In the genomic region with DNA sequence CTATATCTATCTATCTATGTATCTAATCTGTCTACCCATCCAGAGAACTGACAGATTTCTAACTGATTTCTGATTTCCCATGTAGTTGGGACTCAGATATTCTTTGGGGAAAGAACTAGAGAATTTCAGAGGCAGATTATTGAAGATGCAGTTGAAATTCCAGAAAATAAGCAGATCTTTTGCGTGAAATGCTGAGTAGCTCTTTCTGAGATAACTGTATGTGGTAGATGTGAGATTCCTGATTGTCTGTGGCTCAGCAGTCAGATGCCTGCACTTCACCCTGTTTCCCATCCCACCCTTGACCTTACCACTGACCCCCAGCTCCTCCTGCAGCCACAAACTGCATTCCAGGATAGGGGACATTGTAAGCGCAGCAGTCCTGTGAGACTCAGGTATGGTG, we compare ENCODE assay signal across 14 cellular contexts.
"Had no signal": no experiment of that assay in that cellular context is flagged by ENCODE, and none has a peak within 500 bp of the region (broad histone marks: within the 10 kb centered on the region; RNA-seq: fewer than 3 reads in every experiment).

No MANE protein-coding gene starts in this region.

- H3K9me3 Mint-ChIP-seq: activated CD4-positive, alpha-beta T cell treated with anti-CD3 and anti-CD28 coated beads, Interleukin-2, amount 10 ng/mL, durations not matched to agents 7 days and 5 days; activated T-cell treated with anti-CD3 and anti-CD28 coated beads, Interleukin-2, amount 50 U/mL, for 24 hours; nephron had no signal

- H3K27ac Mint-ChIP-seq: activated CD8-positive, alpha-beta T cell treated with anti-CD3 and anti-CD28 coated beads, Interleukin-2, amount 10 ng/mL, durations not matched to agents 7 days and 5 days; activated T-cell treated with anti-CD3 and anti-CD28 coated beads, Interleukin-2, amount 50 U/mL, for 24 hours; mesothelial cell of epicardium had no signal

- H3K27ac ChIP-seq: ascending aorta, esophagus muscularis mucosa, stomach, vagina had no signal

- H3K27me3 Mint-ChIP-seq: activated CD4-positive, alpha-beta T cell treated with anti-CD3 and anti-CD28 coated beads, Interleukin-2, amount 10 ng/mL, durations not matched to agents 7 days and 5 days; activated T-cell treated with anti-CD3 and anti-CD28 coated beads, Interleukin-2, amount 50 U/mL, for 24 hours had no signal

- H3K9me3 ChIP-seq: ascending aorta, esophagus muscularis mucosa, stomach, vagina had no signal

- H3K4me3 Mint-ChIP-seq: activated CD4-positive, alpha-beta T cell treated with anti-CD3 and anti-CD28 coated beads, Interleukin-2, amount 10 ng/mL, durations not matched to agents 7 days and 5 days; activated CD8-positive, alpha-beta T cell treated with anti-CD3 and anti-CD28 coated beads, Interleukin-2, amount 10 ng/mL, durations not matched to agents 7 days and 5 days; activated T-cell treated with anti-CD3 and anti-CD28 coated beads, Interleukin-2, amount 50 U/mL, for 24 hours; mesothelial cell of epicardium; nephron had no signal

- H3K36me3 ChIP-seq: ascending aorta, esophagus muscularis mucosa, stomach, vagina had no signal

- H3K36me3 Mint-ChIP-seq: mesothelial cell of epicardium had no signal

- H3K4me1 ChIP-seq: vagina had no signal

- DNase-seq: activated naive CD4-positive, alpha-beta T cell treated with anti-CD3 and anti-CD28 coated beads, Interleukin-2, amount 50 U/mL, for 16 hours; activated T-cell treated with anti-CD3 and anti-CD28 coated beads, Interleukin-2, amount 50 U/mL, for 24 hours; islet precursor cell; left colon; stomach had no signal

- H3K4me3 ChIP-seq: ascending aorta, esophagus muscularis mucosa, lung, stomach, vagina had no signal

- FAIRE-seq: bronchial epithelial cell had no signal

- H3K27me3 ChIP-seq: ascending aorta, esophagus muscularis mucosa, stomach, vagina had no signal
